ENCODE assay signal across 19 cellular contexts in the genomic region with DNA sequence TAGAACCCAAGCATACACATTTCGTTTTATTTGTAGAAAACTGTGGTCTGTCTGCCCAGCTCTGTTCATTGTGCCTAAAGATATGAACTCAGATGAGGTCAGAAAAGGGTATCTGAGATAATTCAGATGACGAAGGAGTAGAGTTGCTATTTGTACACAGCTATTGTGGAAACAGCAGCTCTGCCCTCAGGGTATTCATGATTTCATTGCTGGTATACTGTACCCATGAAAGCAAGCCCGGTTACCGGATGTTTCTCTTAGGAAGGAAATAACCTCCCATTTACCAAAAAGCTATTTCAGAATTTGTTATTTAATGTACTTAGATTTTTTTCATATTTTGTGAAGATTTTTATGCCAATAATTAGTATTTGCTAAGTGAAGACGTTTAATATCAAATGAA.
"Had no signal": no experiment of that assay in that cellular context is flagged by ENCODE, and none has a peak within 500 bp of the region (broad histone marks: within the 10 kb centered on the region; RNA-seq: fewer than 3 reads in every experiment).

No MANE protein-coding gene starts in this region.

- H3K4me3 Mint-ChIP-seq: activated CD4-positive, alpha-beta T cell treated with anti-CD3 and anti-CD28 coated beads for 36 hours; activated CD8-positive, alpha-beta T cell treated with anti-CD3 and anti-CD28 coated beads for 36 hours; dendritic cell treated with granulocyte-macrophage colony-stimulating factor and Interleukin-4, amounts not matched to agents 40 ng/mL and 50 ng/mL, for 4 days; neural crest cell; T-cell had no signal

- ATAC-seq: activated CD4-positive, alpha-beta T cell treated with anti-CD3 and anti-CD28 coated beads for 36 hours; activated CD8-positive, alpha-beta T cell treated with anti-CD3 and anti-CD28 coated beads for 36 hours had no signal

- H3K27me3 ChIP-seq: brain microvascular endothelial cell, esophagus muscularis mucosa, heart left ventricle, ovary, stomach had no signal

- H3K4me3 ChIP-seq: esophagus muscularis mucosa, heart left ventricle, left ventricle myocardium inferior, ovary, stomach, thoracic aorta had no signal

- H3K36me3 ChIP-seq: ovary had no signal

- H3K9me3 ChIP-seq: esophagus muscularis mucosa, heart left ventricle, left ventricle myocardium inferior, ovary, stomach, thoracic aorta had no signal

- DNase-seq: activated CD4-positive, alpha-beta T cell treated with anti-CD3 and anti-CD28 coated beads for 36 hours; activated CD8-positive, alpha-beta memory T cell treated with anti-CD3 and anti-CD28 coated beads, Interleukin-2, amount 50 U/mL, for 48 hours; activated CD8-positive, alpha-beta T cell treated with anti-CD3 and anti-CD28 coated beads for 36 hours; activated naive CD4-positive, alpha-beta T cell treated with anti-CD3 and anti-CD28 coated beads, Interleukin-2, amount 50 U/mL, for 16 hours; amniotic stem cell; brain microvascular endothelial cell; cerebellar nuclear complex; heart left ventricle; left ventricle myocardium inferior; mesendoderm; ovary; stimulated activated CD4-positive, alpha-beta T cell treated with anti-CD3 and anti-CD28 coated beads, Interleukin-4, amount 100 ng/mL, for 4 hours; stomach; T-cell; WERI-Rb-1 had no signal

- H3K9me3 Mint-ChIP-seq: activated CD8-positive, alpha-beta T cell treated with anti-CD3 and anti-CD28 coated beads for 36 hours; dendritic cell treated with granulocyte-macrophage colony-stimulating factor and Interleukin-4, amounts not matched to agents 40 ng/mL and 50 ng/mL, for 4 days; neural crest cell; T-cell had no signal

- H3K27ac ChIP-seq: brain microvascular endothelial cell, esophagus muscularis mucosa, heart left ventricle, left ventricle myocardium inferior, ovary, stomach, thoracic aorta, WERI-Rb-1 had no signal

- H3K27me3 Mint-ChIP-seq: activated CD4-positive, alpha-beta T cell treated with anti-CD3 and anti-CD28 coated beads for 36 hours; activated CD8-positive, alpha-beta T cell treated with anti-CD3 and anti-CD28 coated beads for 36 hours; dendritic cell treated with granulocyte-macrophage colony-stimulating factor and Interleukin-4, amounts not matched to agents 40 ng/mL and 50 ng/mL, for 4 days; T-cell had no signal

- H3K4me1 ChIP-seq: esophagus muscularis mucosa, stomach had no signal

- H3K27ac Mint-ChIP-seq: activated CD4-positive, alpha-beta T cell treated with anti-CD3 and anti-CD28 coated beads for 36 hours; dendritic cell treated with granulocyte-macrophage colony-stimulating factor and Interleukin-4, amounts not matched to agents 40 ng/mL and 50 ng/mL, for 4 days had no signal
